In genomic region chr5:172335721-172336120, GRCh38 we compare ENCODE assay signal across 23 cellular contexts.
"Had no signal": no experiment of that assay in that cellular context is flagged by ENCODE, and none has a peak within 500 bp of the region (broad histone marks: within the 10 kb centered on the region; RNA-seq: fewer than 3 reads in every experiment).

No MANE protein-coding gene starts in this region.

- H3K9me3 Mint-ChIP-seq: naive B cell; nephron; stimulated activated effector memory CD8-positive, alpha-beta T cell treated with anti-CD3 and anti-CD28 coated beads, Interleukin-12 subunit alpha, Interleukin-12 subunit beta, amount 100 ng/mL, for 72 hours had no signal

- H3K27me3 Mint-ChIP-seq: progenitor cell of endocrine pancreas had no signal

- H3K36me3 Mint-ChIP-seq: naive B cell; stimulated activated effector memory CD8-positive, alpha-beta T cell treated with anti-CD3 and anti-CD28 coated beads, Interleukin-12 subunit alpha, Interleukin-12 subunit beta, amount 100 ng/mL, for 72 hours had no signal

- H3K27ac ChIP-seq: dorsolateral prefrontal cortex, gastroesophageal sphincter, hepatocyte, ovary, suprapubic skin, thyroid gland, upper lobe of right lung, vagina had no signal

- H3K27me3 ChIP-seq: dorsolateral prefrontal cortex, gastroesophageal sphincter, hepatocyte, ovary, suprapubic skin, thyroid gland, upper lobe of right lung, vagina had no signal

- H3K9me3 ChIP-seq: gastroesophageal sphincter, ovary, suprapubic skin, thyroid gland, upper lobe of right lung, vagina had no signal

- H3K27ac Mint-ChIP-seq: naive B cell; progenitor cell of endocrine pancreas; stimulated activated effector memory CD8-positive, alpha-beta T cell treated with anti-CD3 and anti-CD28 coated beads, Interleukin-12 subunit alpha, Interleukin-12 subunit beta, amount 100 ng/mL, for 72 hours had no signal

- H3K4me3 Mint-ChIP-seq: naive B cell; nephron; stimulated activated effector memory CD8-positive, alpha-beta T cell treated with anti-CD3 and anti-CD28 coated beads, Interleukin-12 subunit alpha, Interleukin-12 subunit beta, amount 100 ng/mL, for 72 hours had no signal

- H2AFZ ChIP-seq: hepatocyte had no signal

- H3K4me3 ChIP-seq: dorsolateral prefrontal cortex, gastroesophageal sphincter, hepatocyte, lung, ovary, suprapubic skin, thyroid gland, upper lobe of right lung, vagina had no signal

- H3K79me2 ChIP-seq: hepatocyte had no signal

- ATAC-seq: gastroesophageal sphincter; left colon; left ventricle myocardium superior; right cardiac atrium; stimulated activated effector memory CD8-positive, alpha-beta T cell treated with anti-CD3 and anti-CD28 coated beads, Interleukin-12 subunit alpha, Interleukin-12 subunit beta, amount 100 ng/mL, for 72 hours; stimulated activated naive CD8-positive, alpha-beta T cell treated with anti-CD3 and anti-CD28 coated beads, Interleukin-15, Interleukin-2, amounts not matched to agents 100 U/mL and 50 U/mL, for 24 hours; upper lobe of right lung had no signal

- H3K4me1 Mint-ChIP-seq: naive B cell; stimulated activated effector memory CD8-positive, alpha-beta T cell treated with anti-CD3 and anti-CD28 coated beads, Interleukin-12 subunit alpha, Interleukin-12 subunit beta, amount 100 ng/mL, for 72 hours had no signal

- H3K4me1 ChIP-seq: suprapubic skin, thyroid gland, upper lobe of right lung had no signal

- H3K36me3 ChIP-seq: ovary had no signal

- H3K4me2 ChIP-seq: hepatocyte had no signal

- DNase-seq: cortex of kidney; dorsolateral prefrontal cortex; effector CD8-positive, alpha-beta T cell; left colon; left ventricle myocardium superior; mesendoderm; naive B cell; small intestine; stimulated activated CD4-positive, alpha-beta T cell treated with anti-CD3 and anti-CD28 coated beads, Interleukin-2, amount 100 ng/mL, for 48 hours; stimulated activated CD8-positive, alpha-beta memory T cell treated with anti-CD3 and anti-CD28 coated beads, Interleukin-4, amount 100 ng/mL, for 48 hours; stimulated activated naive CD8-positive, alpha-beta T cell treated with anti-CD3 and anti-CD28 coated beads, Interleukin-15, Interleukin-2, amounts not matched to agents 100 U/mL and 50 U/mL, for 24 hours; upper lobe of right lung had no signal
